In genomic region chr6:27156874-27157460, GRCh38 we compare ENCODE assay signal across 8 cellular contexts.
DNase-seq lines count a peak whose midpoint lies in the region; ATAC-seq and TF ChIP-seq lines count a peak whose summit lies in the region.

No MANE protein-coding gene starts in this region.

- no peaks in the 10 kb centered on the region for H3K36me3 Mint-ChIP-seq in progenitor cell of endocrine pancreas (ENCODE audit: insufficient read depth)

- peaks cover 13% of the 10 kb centered on the region for H3K4me1 Mint-ChIP-seq in progenitor cell of endocrine pancreas (ENCODE audit: low read depth)

- no peaks in the 10 kb centered on the region for H3K27me3 ChIP-seq in NT2/D1 (ENCODE audit: insufficient read depth, insufficient read length)
- no peaks in the 10 kb centered on the region for H3K27me3 ChIP-seq in esophagus (ENCODE audit: control insufficient read depth in 1 of 2, insufficient read depth in 2 of 2, low read length in 2 of 2)

- peaks cover 6% of the 10 kb centered on the region for H3K27me3 Mint-ChIP-seq in progenitor cell of endocrine pancreas

- peak overlapping the region; percentile 46 for H3K9ac ChIP-seq in NT2/D1 (ENCODE audit: insufficient read length, low read depth)

- H3K27ac ChIP-seq in esophagus (ENCODE audit: low read depth in 2 of 2, low read length in 1 of 2) = peak overlapping the region in 1 of 2 donors; percentile 59

- no peaks in the 10 kb centered on the region for H3K9me3 Mint-ChIP-seq in progenitor cell of endocrine pancreas (ENCODE audit: low read depth)

- DNase-seq in NT2/D1 (ENCODE audit: low read depth, low spot score) = no peak
- DNase-seq in progenitor cell of endocrine pancreas (ENCODE audit: low spot score, unreplicated experiment) = no peak
- DNase-seq in A172 (ENCODE audit: low spot score) = no peak
- DNase-seq in NCI-H1436 (lab: John Stamatoyannopoulos, UW) = no peak
- no peak for DNase-seq in occipital lobe (lab: John Stamatoyannopoulos, UW)

- H3K4me1 ChIP-seq in NT2/D1 (ENCODE audit: insufficient read depth, insufficient read length) (no peaks in the 10 kb centered on the region), esophagus (ENCODE audit: control insufficient read depth in 2 of 2, insufficient read depth in 2 of 2, low read length in 1 of 2) (no peaks in the 10 kb centered on the region)

- H3K36me3 ChIP-seq in NT2/D1 (ENCODE audit: insufficient read depth, insufficient read length, low read length) (no peaks in the 10 kb centered on the region), esophagus (ENCODE audit: control insufficient read depth in 2 of 2, insufficient read depth in 2 of 2, low read length in 1 of 2) (no peaks in the 10 kb centered on the region)

- peak overlapping the region; percentile 94 for H3K27ac Mint-ChIP-seq in progenitor cell of endocrine pancreas

- WGBS in esophagus, 2 donors = 35% methylated on average over 15 of the region's 15 CpGs

- H3K4me3 Mint-ChIP-seq in progenitor cell of endocrine pancreas (ENCODE audit: low read depth) = peak overlapping the region; percentile 76

- peak overlapping the region; percentile 26 for H3K4me3 ChIP-seq in GM12875 (ENCODE audit: low read depth, low read length)
- peak overlapping the region; percentile 43 for H3K4me3 ChIP-seq in NT2/D1 (ENCODE audit: insufficient read length, low read depth)
- H3K4me3 ChIP-seq in esophagus (ENCODE audit: low read depth in 1 of 2, low read length in 2 of 2) = peak overlapping the region; percentile 36 to 60

- TF ChIP-seq CTCF in GM12875 (IDR thresholded peaks at IDR 0.05; ENCODE audit: borderline replicate concordance, insufficient read depth, low read depth, low read length) (no peak), progenitor cell of endocrine pancreas (IDR thresholded peaks at IDR 0.05; ENCODE audit: unreplicated experiment) (no peak)

- ATAC-seq in HG03460 (IDR thresholded peaks at IDR 0.05; ENCODE audit: unreplicated experiment) = no peak

- no peaks in the 10 kb centered on the region for H3K9me3 ChIP-seq in NT2/D1 (ENCODE audit: insufficient read depth, low read length)
- H3K9me3 ChIP-seq in esophagus (ENCODE audit: control insufficient read depth in 2 of 2, insufficient read depth in 1 of 2, low read depth in 1 of 2, low read length in 1 of 2) = no peaks in the 10 kb centered on the region
